Comparison of ENCODE assay signal across 29 cellular contexts in the genomic region with DNA sequence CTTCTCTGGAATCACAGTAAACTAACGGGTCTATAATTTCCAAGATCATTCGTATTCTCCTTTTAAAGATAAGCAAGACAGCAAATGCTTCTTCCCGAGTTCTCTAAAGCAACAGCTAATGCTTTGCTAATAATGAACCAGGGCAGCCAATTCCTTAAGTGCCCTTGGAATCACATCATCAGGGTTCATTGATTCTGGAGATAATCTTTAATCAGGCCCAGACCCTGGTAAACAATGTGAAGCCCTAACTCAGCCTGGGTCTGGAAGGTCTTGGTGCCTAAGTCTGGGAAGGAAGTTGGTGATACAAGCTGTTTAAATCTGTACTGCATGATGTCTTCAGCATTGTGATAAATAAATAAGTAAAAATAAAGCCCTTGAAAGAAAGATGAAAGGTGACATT.
"Had no signal": no experiment of that assay in that cellular context is flagged by ENCODE, and none has a peak within 500 bp of the region (broad histone marks: within the 10 kb centered on the region; RNA-seq: fewer than 3 reads in every experiment).

No MANE protein-coding gene starts in this region.

- H3K4me3 ChIP-seq: ascending aorta, coronary artery, dorsolateral prefrontal cortex had no signal

- H3K27ac Mint-ChIP-seq: activated CD4-positive, alpha-beta memory T cell treated with anti-CD3 and anti-CD28 coated beads, Interleukin-2, amount 10 ng/mL, durations not matched to agents 7 days and 5 days; activated CD4-positive, alpha-beta T cell treated with anti-CD3 and anti-CD28 coated beads, Interleukin-2, amount 10 ng/mL, durations not matched to agents 7 days and 5 days; activated naive CD4-positive, alpha-beta T cell treated with anti-CD3 and anti-CD28 coated beads, Interleukin-2, amount 10 ng/mL, durations not matched to agents 7 days and 5 days; activated naive CD4-positive, alpha-beta T cell treated with anti-CD3 and anti-CD28 coated beads, Interleukin-2, amount 50 U/mL, for 72 hours; activated naive CD8-positive, alpha-beta T cell treated with anti-CD3 and anti-CD28 coated beads, Interleukin-2, amount 10 ng/mL, durations not matched to agents 7 days and 5 days; activated T-cell treated with anti-CD3 and anti-CD28 coated beads, Interleukin-2, amount 50 U/mL, for 24 hours; activated T-cell treated with anti-CD3 and anti-CD28 coated beads, Interleukin-2, amount 50 U/mL, for 72 hours; brain; dendritic cell treated with granulocyte-macrophage colony-stimulating factor and Interleukin-4, amounts not matched to agents 40 ng/mL and 50 ng/mL, for 4 days; T-helper 17 cell; T-helper 2 cell treated with Interferon-gamma antibody and Interleukin-4, amounts not matched to agents 5 μg/mL and 100 μg/mL, for 36 hours had no signal

- H3K27ac ChIP-seq: ascending aorta, coronary artery, dorsolateral prefrontal cortex, epithelial cell of prostate had no signal

- H3K9me3 Mint-ChIP-seq: activated CD4-positive, alpha-beta memory T cell treated with anti-CD3 and anti-CD28 coated beads, Interleukin-2, amount 10 ng/mL, durations not matched to agents 7 days and 5 days; activated naive CD4-positive, alpha-beta T cell treated with anti-CD3 and anti-CD28 coated beads, Interleukin-2, amount 10 ng/mL, durations not matched to agents 7 days and 5 days; activated naive CD4-positive, alpha-beta T cell treated with anti-CD3 and anti-CD28 coated beads, Interleukin-2, amount 50 U/mL, for 72 hours; activated T-cell treated with anti-CD3 and anti-CD28 coated beads, Interleukin-2, amount 50 U/mL, for 24 hours; activated T-cell treated with anti-CD3 and anti-CD28 coated beads, Interleukin-2, amount 50 U/mL, for 72 hours; central memory CD8-positive, alpha-beta T cell; T-helper 2 cell treated with Interferon-gamma antibody and Interleukin-4, amounts not matched to agents 5 μg/mL and 100 μg/mL, for 36 hours had no signal

- H3K4me3 Mint-ChIP-seq: activated CD4-positive, alpha-beta memory T cell treated with anti-CD3 and anti-CD28 coated beads, Interleukin-2, amount 10 ng/mL, durations not matched to agents 7 days and 5 days; activated CD4-positive, alpha-beta T cell treated with anti-CD3 and anti-CD28 coated beads, Interleukin-2, amount 10 ng/mL, durations not matched to agents 7 days and 5 days; activated naive CD4-positive, alpha-beta T cell treated with anti-CD3 and anti-CD28 coated beads, Interleukin-2, amount 10 ng/mL, durations not matched to agents 7 days and 5 days; activated naive CD8-positive, alpha-beta T cell treated with anti-CD3 and anti-CD28 coated beads, Interleukin-2, amount 10 ng/mL, durations not matched to agents 7 days and 5 days; activated T-cell treated with anti-CD3 and anti-CD28 coated beads, Interleukin-2, amount 50 U/mL, for 24 hours; activated T-cell treated with anti-CD3 and anti-CD28 coated beads, Interleukin-2, amount 50 U/mL, for 72 hours; brain; central memory CD8-positive, alpha-beta T cell; dendritic cell treated with granulocyte-macrophage colony-stimulating factor and Interleukin-4, amounts not matched to agents 40 ng/mL and 50 ng/mL, for 4 days; T-helper 17 cell; T-helper 2 cell treated with Interferon-gamma antibody and Interleukin-4, amounts not matched to agents 5 μg/mL and 100 μg/mL, for 36 hours; WTC11 had no signal

- H3K27me3 ChIP-seq: ascending aorta, dorsolateral prefrontal cortex had no signal

- H3K27me3 Mint-ChIP-seq: activated CD4-positive, alpha-beta memory T cell treated with anti-CD3 and anti-CD28 coated beads, Interleukin-2, amount 10 ng/mL, durations not matched to agents 7 days and 5 days; activated CD4-positive, alpha-beta T cell treated with anti-CD3 and anti-CD28 coated beads, Interleukin-2, amount 10 ng/mL, durations not matched to agents 7 days and 5 days; activated naive CD4-positive, alpha-beta T cell treated with anti-CD3 and anti-CD28 coated beads, Interleukin-2, amount 10 ng/mL, durations not matched to agents 7 days and 5 days; activated naive CD8-positive, alpha-beta T cell treated with anti-CD3 and anti-CD28 coated beads, Interleukin-2, amount 10 ng/mL, durations not matched to agents 7 days and 5 days; activated T-cell treated with anti-CD3 and anti-CD28 coated beads, Interleukin-2, amount 50 U/mL, for 24 hours; brain; central memory CD8-positive, alpha-beta T cell; dendritic cell treated with granulocyte-macrophage colony-stimulating factor and Interleukin-4, amounts not matched to agents 40 ng/mL and 50 ng/mL, for 4 days; T-helper 17 cell had no signal

- H3K4me1 Mint-ChIP-seq: activated CD4-positive, alpha-beta memory T cell treated with anti-CD3 and anti-CD28 coated beads, Interleukin-2, amount 10 ng/mL, durations not matched to agents 7 days and 5 days; activated CD4-positive, alpha-beta T cell treated with anti-CD3 and anti-CD28 coated beads, Interleukin-2, amount 10 ng/mL, durations not matched to agents 7 days and 5 days; activated naive CD4-positive, alpha-beta T cell treated with anti-CD3 and anti-CD28 coated beads, Interleukin-2, amount 10 ng/mL, durations not matched to agents 7 days and 5 days; activated naive CD8-positive, alpha-beta T cell treated with anti-CD3 and anti-CD28 coated beads, Interleukin-2, amount 10 ng/mL, durations not matched to agents 7 days and 5 days had no signal

- H3K9me3 ChIP-seq: ascending aorta had no signal

- DNase-seq: activated CD4-positive, alpha-beta memory T cell treated with anti-CD3 and anti-CD28 coated beads, Interleukin-2, amount 10 ng/mL, durations not matched to agents 7 days and 5 days; activated CD4-positive, alpha-beta T cell treated with anti-CD3 and anti-CD28 coated beads for 1 hour; activated CD4-positive, alpha-beta T cell treated with anti-CD3 and anti-CD28 coated beads for 4 hours; activated CD4-positive, alpha-beta T cell treated with anti-CD3 and anti-CD28 coated beads, Interleukin-2, amount 10 ng/mL, durations not matched to agents 7 days and 5 days; activated CD4-positive, alpha-beta T cell treated with anti-CD3 and anti-CD28 coated beads, Interleukin-2, amount 50 U/mL, for 4 hours; activated CD8-positive, alpha-beta memory T cell treated with anti-CD3 and anti-CD28 coated beads, Interleukin-2, amount 50 U/mL, for 48 hours; activated gamma-delta T cell; activated naive CD4-positive, alpha-beta T cell; activated naive CD4-positive, alpha-beta T cell treated with anti-CD3 and anti-CD28 coated beads, Interleukin-2, amount 10 ng/mL, durations not matched to agents 7 days and 5 days; activated naive CD8-positive, alpha-beta T cell treated with anti-CD3 and anti-CD28 coated beads, Interleukin-2, amount 10 ng/mL, durations not matched to agents 7 days and 5 days; activated T-cell treated with anti-CD3 and anti-CD28 coated beads for 4 hours; activated T-cell treated with anti-CD3 and anti-CD28 coated beads, Interleukin-2, amount 50 U/mL, for 24 hours; activated T-cell treated with anti-CD3 and anti-CD28 coated beads, Interleukin-2, amount 50 U/mL, for 72 hours; dorsolateral prefrontal cortex; effector memory CD4-positive, alpha-beta T cell; foreskin fibroblast; head of caudate nucleus; T-helper 1 cell; T-helper 17 cell; T1000 had no signal
